In genomic region chr5:134758504-134759341, GRCh38 we compare ENCODE assay signal across 8 cellular contexts. TPM values are rescaled to one million over a fixed set of nuclear protein-coding genes. Genes with fewer than 3 reads are reported as not detected.
DNase-seq lines count a peak whose midpoint lies in the region; ATAC-seq and TF ChIP-seq lines count a peak whose summit lies in the region.

A gene with protein sequence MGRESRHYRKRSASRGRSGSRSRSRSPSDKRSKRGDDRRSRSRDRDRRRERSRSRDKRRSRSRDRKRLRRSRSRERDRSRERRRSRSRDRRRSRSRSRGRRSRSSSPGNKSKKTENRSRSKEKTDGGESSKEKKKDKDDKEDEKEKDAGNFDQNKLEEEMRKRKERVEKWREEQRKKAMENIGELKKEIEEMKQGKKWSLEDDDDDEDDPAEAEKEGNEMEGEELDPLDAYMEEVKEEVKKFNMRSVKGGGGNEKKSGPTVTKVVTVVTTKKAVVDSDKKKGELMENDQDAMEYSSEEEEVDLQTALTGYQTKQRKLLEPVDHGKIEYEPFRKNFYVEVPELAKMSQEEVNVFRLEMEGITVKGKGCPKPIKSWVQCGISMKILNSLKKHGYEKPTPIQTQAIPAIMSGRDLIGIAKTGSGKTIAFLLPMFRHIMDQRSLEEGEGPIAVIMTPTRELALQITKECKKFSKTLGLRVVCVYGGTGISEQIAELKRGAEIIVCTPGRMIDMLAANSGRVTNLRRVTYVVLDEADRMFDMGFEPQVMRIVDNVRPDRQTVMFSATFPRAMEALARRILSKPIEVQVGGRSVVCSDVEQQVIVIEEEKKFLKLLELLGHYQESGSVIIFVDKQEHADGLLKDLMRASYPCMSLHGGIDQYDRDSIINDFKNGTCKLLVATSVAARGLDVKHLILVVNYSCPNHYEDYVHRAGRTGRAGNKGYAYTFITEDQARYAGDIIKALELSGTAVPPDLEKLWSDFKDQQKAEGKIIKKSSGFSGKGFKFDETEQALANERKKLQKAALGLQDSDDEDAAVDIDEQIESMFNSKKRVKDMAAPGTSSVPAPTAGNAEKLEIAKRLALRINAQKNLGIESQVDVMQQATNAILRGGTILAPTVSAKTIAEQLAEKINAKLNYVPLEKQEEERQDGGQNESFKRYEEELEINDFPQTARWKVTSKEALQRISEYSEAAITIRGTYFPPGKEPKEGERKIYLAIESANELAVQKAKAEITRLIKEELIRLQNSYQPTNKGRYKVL (plus strand): TSS chr5:134758779. CDS start chr5:134758939, 160 bp downstream.

- H3K9me3 ChIP-seq in esophagus (ENCODE audit: control insufficient read depth in 2 of 2, insufficient read depth in 1 of 2, low read depth in 1 of 2, low read length in 1 of 2): no peaks in the 10 kb centered on the region

- H3K9me3 Mint-ChIP-seq in activated T-cell treated with anti-CD3 and anti-CD28 coated beads, Interleukin-2, amount 50 U/mL, for 4 hours: no peaks in the 10 kb centered on the region

- 0% methylated on average over 66 to 73 of the region's 73 CpGs for WGBS in esophagus, 2 donors

- H3K4me1 ChIP-seq in esophagus (ENCODE audit: control insufficient read depth in 2 of 2, insufficient read depth in 2 of 2, low read length in 1 of 2): no peaks in the 10 kb centered on the region

- H3K4me3 Mint-ChIP-seq in activated T-cell treated with anti-CD3 and anti-CD28 coated beads, Interleukin-2, amount 50 U/mL, for 4 hours: peak within 1 kb of the TSS; percentile 100

- DNase-seq in DMS79 (lab: John Stamatoyannopoulos, UW) (peak; percentile 65), KG1 (lab: John Stamatoyannopoulos, UW) (peak; percentile 42), myocyte (ENCODE audit: low read depth) (peak; percentile 94)
- DNase-seq in activated T-cell treated with anti-CD3 and anti-CD28 coated beads, Interleukin-2, amount 50 U/mL, for 4 hours: peak; percentile 89
- peak; percentile 85 to 91 for DNase-seq in stimulated activated CD8-positive, alpha-beta memory T cell treated with anti-CD3 and anti-CD28 coated beads, Interleukin-7, amount 100 ng/mL, for 48 hours (ENCODE audit: extremely low read depth in 1 of 2, low read depth in 1 of 2)

- H3K27ac ChIP-seq in esophagus (ENCODE audit: low read depth in 2 of 2, low read length in 1 of 2): peak within 1 kb of the TSS; percentile 62 to 78

- no peaks in the 10 kb centered on the region for H3K27me3 Mint-ChIP-seq in activated T-cell treated with anti-CD3 and anti-CD28 coated beads, Interleukin-2, amount 50 U/mL, for 4 hours (ENCODE audit: low read depth)

- H3K4me3 ChIP-seq in esophagus (ENCODE audit: low read depth in 1 of 2, low read length in 2 of 2): peak within 1 kb of the TSS; percentile 67 to 91

- peaks cover 34% of the 10 kb centered on the region for H3K4me1 Mint-ChIP-seq in activated T-cell treated with anti-CD3 and anti-CD28 coated beads, Interleukin-2, amount 50 U/mL, for 4 hours (ENCODE audit: low read depth)

- peak; percentile 97 for ATAC-seq in GM21717 (IDR thresholded peaks at IDR 0.05; ENCODE audit: unreplicated experiment)
- peak; percentile 99 for ATAC-seq in activated T-cell treated with anti-CD3 and anti-CD28 coated beads, Interleukin-2, amount 50 U/mL, for 4 hours

- no peaks in the 10 kb centered on the region for H3K27me3 ChIP-seq in esophagus (ENCODE audit: control insufficient read depth in 1 of 2, insufficient read depth in 2 of 2, low read length in 2 of 2)

- H3K36me3 ChIP-seq in esophagus (ENCODE audit: control insufficient read depth in 2 of 2, insufficient read depth in 2 of 2, low read length in 1 of 2): no peaks in the 10 kb centered on the region

- H3K36me3 Mint-ChIP-seq in activated T-cell treated with anti-CD3 and anti-CD28 coated beads, Interleukin-2, amount 50 U/mL, for 4 hours (ENCODE audit: insufficient read depth): peaks cover under 1% of the 10 kb centered on the region

TF ChIP-seq in PFSK-1, 5 proteins besides CTCF, POLR2A, EP300 and RAD21:
- TF ChIP-seq, protein P1, sequence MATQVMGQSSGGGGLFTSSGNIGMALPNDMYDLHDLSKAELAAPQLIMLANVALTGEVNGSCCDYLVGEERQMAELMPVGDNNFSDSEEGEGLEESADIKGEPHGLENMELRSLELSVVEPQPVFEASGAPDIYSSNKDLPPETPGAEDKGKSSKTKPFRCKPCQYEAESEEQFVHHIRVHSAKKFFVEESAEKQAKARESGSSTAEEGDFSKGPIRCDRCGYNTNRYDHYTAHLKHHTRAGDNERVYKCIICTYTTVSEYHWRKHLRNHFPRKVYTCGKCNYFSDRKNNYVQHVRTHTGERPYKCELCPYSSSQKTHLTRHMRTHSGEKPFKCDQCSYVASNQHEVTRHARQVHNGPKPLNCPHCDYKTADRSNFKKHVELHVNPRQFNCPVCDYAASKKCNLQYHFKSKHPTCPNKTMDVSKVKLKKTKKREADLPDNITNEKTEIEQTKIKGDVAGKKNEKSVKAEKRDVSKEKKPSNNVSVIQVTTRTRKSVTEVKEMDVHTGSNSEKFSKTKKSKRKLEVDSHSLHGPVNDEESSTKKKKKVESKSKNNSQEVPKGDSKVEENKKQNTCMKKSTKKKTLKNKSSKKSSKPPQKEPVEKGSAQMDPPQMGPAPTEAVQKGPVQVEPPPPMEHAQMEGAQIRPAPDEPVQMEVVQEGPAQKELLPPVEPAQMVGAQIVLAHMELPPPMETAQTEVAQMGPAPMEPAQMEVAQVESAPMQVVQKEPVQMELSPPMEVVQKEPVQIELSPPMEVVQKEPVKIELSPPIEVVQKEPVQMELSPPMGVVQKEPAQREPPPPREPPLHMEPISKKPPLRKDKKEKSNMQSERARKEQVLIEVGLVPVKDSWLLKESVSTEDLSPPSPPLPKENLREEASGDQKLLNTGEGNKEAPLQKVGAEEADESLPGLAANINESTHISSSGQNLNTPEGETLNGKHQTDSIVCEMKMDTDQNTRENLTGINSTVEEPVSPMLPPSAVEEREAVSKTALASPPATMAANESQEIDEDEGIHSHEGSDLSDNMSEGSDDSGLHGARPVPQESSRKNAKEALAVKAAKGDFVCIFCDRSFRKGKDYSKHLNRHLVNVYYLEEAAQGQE (IDR thresholded peaks at IDR 0.05; ENCODE audit: insufficient read depth in 1 of 2, low read depth in 2 of 2, low read length in 2 of 2): peak; percentile 29 to 66; a peak in 1 of 4 replicates
- TF ChIP-seq POLR2AphosphoS5 (IDR thresholded peaks at IDR 0.05; ENCODE audit: low read depth, low read length) (peak; percentile 83), FOXP2 (optimal IDR thresholded peaks at IDR 0.05; ENCODE audit: borderline replicate concordance, extremely low read depth, extremely low read length, insufficient read depth) (peak; percentile 97), SIN3A (IDR thresholded peaks at IDR 0.05; ENCODE audit: borderline replicate concordance, insufficient read depth, low read length) (peak; percentile 43; the same call in 1 of the 2 replicates), TAF1 (IDR thresholded peaks at IDR 0.05; ENCODE audit: borderline replicate concordance, insufficient read depth, low read length) (peak; percentile 93)

RNA-seq across cellular contexts. Expression of the gene that starts here (rescaled TPM):
- polyA plus RNA-seq in PFSK-1 (2012; ENCODE audit: insufficient read length, low read depth): 19.6 TPM
- total RNA-seq in activated T-cell treated with anti-CD3 and anti-CD28 coated beads, Interleukin-2, amount 50 U/mL, for 4 hours: 10 to 100 TPM; 70.9 to 80.8 (median 72.2) TPM
- polyA plus RNA-seq in esophagus: 10 to 100 TPM; 16.2 TPM
- total RNA-seq in myocyte: 20.5 and 31.4 TPM in 2 replicates
- polyA plus RNA-seq in myocyte (2012): 18.7 TPM

Comparison
In these comparisons a context has a peak if more than half of its experiments do, and no peak if none do; other contexts are left out.
1. Peak in every context shown above with its lines: DNase-seq, ATAC-seq, H3K4me3 ChIP-seq and H3K27ac ChIP-seq.
2. DNase-seq: peak in every context shown above with its lines; median percentile 94 in myocyte; 89 in activated T-cell treated with anti-CD3 and anti-CD28 coated beads, Interleukin-2, amount 50 U/mL, for 4 hours; 88 in stimulated activated CD8-positive, alpha-beta memory T cell treated with anti-CD3 and anti-CD28 coated beads, Interleukin-7, amount 100 ng/mL, for 48 hours; 65 in DMS79; 42 in KG1.